1 cellular context compared by ENCODE assay signal in genomic region chr15:68585574-68586273, GRCh38.
TF ChIP-seq lines count a peak whose summit lies in the region.

No MANE protein-coding gene starts in this region.

TF ChIP-seq in HepG2, 621 proteins besides CTCF, POLR2A, EP300 and RAD21 (continued from another document):
- TF ChIP-seq ZNF768 (CRISPR knock-in tag; IDR thresholded peaks at IDR 0.05) = peak; percentile 58
- TF ChIP-seq PAF1 (CRISPR knock-in tag; IDR thresholded peaks at IDR 0.05) = no peak
- TF ChIP-seq PATZ1 (CRISPR knock-in tag; IDR thresholded peaks at IDR 0.05) = 0 out of 2 replicates have a peak, but pooled peaks have one; percentile 32
TF ChIP-seq in HepG2: peak in this region for 4.
